ENCODE assay signal across 14 cellular contexts in genomic region chr7:23893172-23893941, GRCh38.
DNase-seq lines count a peak whose midpoint lies in the region; ATAC-seq and TF ChIP-seq lines count a peak whose summit lies in the region.
"Had no signal": no experiment of that assay in that cellular context is flagged by ENCODE, and none has a peak within 500 bp of the region (broad histone marks: within the 10 kb centered on the region; RNA-seq: fewer than 3 reads in every experiment).

No MANE protein-coding gene starts in this region.

- peak overlapping the region; percentile 68 for H3K4me3 Mint-ChIP-seq in activated naive CD8-positive, alpha-beta T cell treated with anti-CD3 and anti-CD28 coated beads, Interleukin-2, amount 50 U/mL, for 24 hours
- H3K4me3 Mint-ChIP-seq: CD4-positive, CD25-positive, alpha-beta regulatory T cell; endodermal cell had no signal

- peaks cover 40% of the 10 kb centered on the region for H3K4me1 Mint-ChIP-seq in activated naive CD8-positive, alpha-beta T cell treated with anti-CD3 and anti-CD28 coated beads, Interleukin-2, amount 50 U/mL, for 24 hours
- H3K4me1 Mint-ChIP-seq: endodermal cell had no signal

- peak; percentile 22 for ATAC-seq in activated naive CD8-positive, alpha-beta T cell treated with anti-CD3 and anti-CD28 coated beads, Interleukin-2, amount 50 U/mL, for 24 hours
- ATAC-seq in GM18907 (IDR thresholded peaks at IDR 0.05; ENCODE audit: unreplicated experiment) (no peak), GM18858 (IDR thresholded peaks at IDR 0.05; ENCODE audit: unreplicated experiment) (no peak), GM21381 (IDR thresholded peaks at IDR 0.05; ENCODE audit: unreplicated experiment) (no peak)

- no peak for TF ChIP-seq CTCF in AG04449 (IDR thresholded peaks at IDR 0.05; ENCODE audit: insufficient read depth, low read length, missing control alignments)

- CTCF ChIA-PET in AG04449 (lab: Yijun Ruan, JAX): interaction anchor here (1.0 to 1.2 kb wide), 2 partner anchors 23 to 1205 kb away, joined by 3 read pairs; no protein-coding TSS in a partner anchor

- peaks cover 10% of the 10 kb centered on the region for H3K9me3 Mint-ChIP-seq in activated naive CD8-positive, alpha-beta T cell treated with anti-CD3 and anti-CD28 coated beads, Interleukin-2, amount 50 U/mL, for 24 hours
- H3K9me3 Mint-ChIP-seq: endodermal cell had no signal

- peak overlapping the region; percentile 92 for H3K27ac Mint-ChIP-seq in activated naive CD8-positive, alpha-beta T cell treated with anti-CD3 and anti-CD28 coated beads, Interleukin-2, amount 50 U/mL, for 24 hours
- H3K27ac Mint-ChIP-seq: CD4-positive, CD25-positive, alpha-beta regulatory T cell; endodermal cell had no signal

- H3K4me3 ChIP-seq in AG04449 (ENCODE audit: low read depth, low read length): no peak overlapping the region
- H3K4me3 ChIP-seq: vagina had no signal

- DNase-seq in AG04449 (ENCODE audit: low read depth, low spot score) (peak; percentile 64), H4 (ENCODE audit: low spot score) (peak; percentile 79), kidney tubule cell (ENCODE audit: low spot score) (peak; percentile 8), HUDEP-2 (lab: John Stamatoyannopoulos, UW; ENCODE audit: unreplicated experiment in 76 of 76) (no peak)
- no peak for DNase-seq in activated naive CD8-positive, alpha-beta T cell treated with anti-CD3 and anti-CD28 coated beads, Interleukin-2, amount 50 U/mL, for 24 hours
- DNase-seq: activated CD4-positive, alpha-beta T cell treated with anti-CD3 and anti-CD28 coated beads for 1 hour; CD4-positive, CD25-positive, alpha-beta regulatory T cell; endodermal cell; Karpas-422; NCI-H2107 had no signal

- no peaks in the 10 kb centered on the region for H3K36me3 Mint-ChIP-seq in activated naive CD8-positive, alpha-beta T cell treated with anti-CD3 and anti-CD28 coated beads, Interleukin-2, amount 50 U/mL, for 24 hours (ENCODE audit: low read depth)
- H3K36me3 Mint-ChIP-seq: CD4-positive, CD25-positive, alpha-beta regulatory T cell had no signal

- POLR2A ChIA-PET in AG04449 (lab: Yijun Ruan, JAX): no interaction called here

- H3K27me3 Mint-ChIP-seq in activated naive CD8-positive, alpha-beta T cell treated with anti-CD3 and anti-CD28 coated beads, Interleukin-2, amount 50 U/mL, for 24 hours: peaks cover 27% of the 10 kb centered on the region

Comparison
In these comparisons a context has a peak if more than half of its experiments do, and no peak if none do; other contexts are left out.
1. DNase-seq: peak in AG04449 (single experiment), H4 (single experiment) and kidney tubule cell (single experiment); none in activated naive CD8-positive, alpha-beta T cell treated with anti-CD3 and anti-CD28 coated beads, Interleukin-2, amount 50 U/mL, for 24 hours (single experiment) and HUDEP-2 (0 of 76).